Comparison of ENCODE assay signal across 28 cellular contexts in genomic region chr2:172586255-172586891, GRCh38. TPM values are rescaled to one million over a fixed set of nuclear protein-coding genes. Genes with fewer than 3 reads are reported as not detected.
DNase-seq lines count a peak whose midpoint lies in the region; ATAC-seq and TF ChIP-seq lines count a peak whose summit lies in the region.
"Had no signal": no experiment of that assay in that cellular context is flagged by ENCODE, and none has a peak within 500 bp of the region (broad histone marks: within the 10 kb centered on the region; RNA-seq: fewer than 3 reads in every experiment).

No MANE protein-coding gene starts in this region.

- H3K4me1 Mint-ChIP-seq in activated CD4-positive, alpha-beta T cell treated with anti-CD3 and anti-CD28 coated beads, Interleukin-2, amount 10 ng/mL, durations not matched to agents 7 days and 5 days, result peaks cover 19% of the 10 kb centered on the region
- H3K4me1 Mint-ChIP-seq in activated naive CD8-positive, alpha-beta T cell treated with anti-CD3 and anti-CD28 coated beads, Interleukin-2, amount 50 U/mL, for 24 hours, result peaks cover 54% of the 10 kb centered on the region
- peaks cover 25 to 65% (median 56%) of the 10 kb centered on the region in 4 donors for H3K4me1 Mint-ChIP-seq in naive thymus-derived CD8-positive, alpha-beta T cell
- no peaks in the 10 kb centered on the region for H3K4me1 Mint-ChIP-seq in type B pancreatic cell (ENCODE audit: unreplicated experiment)

- H3K4me2 ChIP-seq in KMS-11, result peak overlapping the region; percentile 17; the same call in 1 of the 2 replicates
- H3K4me2 ChIP-seq: A549 had no signal

- no peak overlapping the region for H3K4me3 Mint-ChIP-seq in activated CD4-positive, alpha-beta T cell treated with anti-CD3 and anti-CD28 coated beads, Interleukin-2, amount 10 ng/mL, durations not matched to agents 7 days and 5 days
- H3K4me3 Mint-ChIP-seq in activated naive CD8-positive, alpha-beta T cell treated with anti-CD3 and anti-CD28 coated beads, Interleukin-2, amount 50 U/mL, for 24 hours, result no peak overlapping the region
- peak overlapping the region in 9 of 10 donors; percentile 12 to 69 (median 56) for H3K4me3 Mint-ChIP-seq in naive thymus-derived CD8-positive, alpha-beta T cell
- no peak overlapping the region for H3K4me3 Mint-ChIP-seq in type B pancreatic cell
- H3K4me3 Mint-ChIP-seq: B cell, HFFc6, nephron progenitor cell had no signal

- H3K4me1 ChIP-seq in KMS-11 (ENCODE audit: low read depth, poor library complexity, severe bottlenecking), result peaks cover 81% of the 10 kb centered on the region
- H3K4me1 ChIP-seq: A549, parathyroid adenoma, Peyer's patch, upper lobe of left lung had no signal

- no peak overlapping the region for H3K4me3 ChIP-seq in KMS-11 (IDR thresholded peaks at IDR 0.05; ENCODE audit: insufficient read depth, low read depth, low read length)
- H3K4me3 ChIP-seq: A549, heart right ventricle, Peyer's patch, upper lobe of left lung had no signal

- no peaks in the 10 kb centered on the region for H3K79me2 ChIP-seq in KMS-11 (ENCODE audit: insufficient read depth, low read depth)
- H3K79me2 ChIP-seq: parathyroid adenoma had no signal

- peaks cover 5% of the 10 kb centered on the region; the same call in 1 of the 2 replicates for H3K36me3 ChIP-seq in KMS-11 (ENCODE audit: insufficient read depth)

- peaks cover 3% of the 10 kb centered on the region for H3K9me3 Mint-ChIP-seq in activated CD4-positive, alpha-beta T cell treated with anti-CD3 and anti-CD28 coated beads, Interleukin-2, amount 10 ng/mL, durations not matched to agents 7 days and 5 days
- H3K9me3 Mint-ChIP-seq in activated naive CD8-positive, alpha-beta T cell treated with anti-CD3 and anti-CD28 coated beads, Interleukin-2, amount 50 U/mL, for 24 hours, result no peaks in the 10 kb centered on the region
- H3K9me3 Mint-ChIP-seq in naive thymus-derived CD8-positive, alpha-beta T cell, result no peaks in the 10 kb centered on the region
- H3K9me3 Mint-ChIP-seq in type B pancreatic cell, result peaks cover 6% of the 10 kb centered on the region

- H3K9ac ChIP-seq in KMS-11, result no peak overlapping the region
- H3K9ac ChIP-seq: parathyroid adenoma had no signal

- peak; percentile 58 for ATAC-seq in activated naive CD8-positive, alpha-beta T cell treated with anti-CD3 and anti-CD28 coated beads, Interleukin-2, amount 50 U/mL, for 24 hours
- no peak for ATAC-seq in naive thymus-derived CD8-positive, alpha-beta T cell
- ATAC-seq in HG03045 (IDR thresholded peaks at IDR 0.05; ENCODE audit: unreplicated experiment), result no peak
- ATAC-seq: A549, heart right ventricle, left lobe of liver, right cardiac atrium had no signal

- H3K36me3 Mint-ChIP-seq in activated CD4-positive, alpha-beta T cell treated with anti-CD3 and anti-CD28 coated beads, Interleukin-2, amount 10 ng/mL, durations not matched to agents 7 days and 5 days (ENCODE audit: low read depth), result peaks cover 80% of the 10 kb centered on the region
- peaks cover 86% of the 10 kb centered on the region for H3K36me3 Mint-ChIP-seq in activated naive CD8-positive, alpha-beta T cell treated with anti-CD3 and anti-CD28 coated beads, Interleukin-2, amount 50 U/mL, for 24 hours (ENCODE audit: low read depth)
- H3K36me3 Mint-ChIP-seq in naive thymus-derived CD8-positive, alpha-beta T cell, result peaks cover 37 to 94% (median 62%) of the 10 kb centered on the region in 3 donors
- peaks cover 51% of the 10 kb centered on the region for H3K36me3 Mint-ChIP-seq in type B pancreatic cell

- H3K27ac ChIP-seq in KMS-11, result no peak overlapping the region
- H3K27ac ChIP-seq: A549, heart right ventricle, parathyroid adenoma, Peyer's patch, upper lobe of left lung had no signal

- H3K27ac Mint-ChIP-seq in activated CD4-positive, alpha-beta T cell treated with anti-CD3 and anti-CD28 coated beads, Interleukin-2, amount 10 ng/mL, durations not matched to agents 7 days and 5 days, result peak overlapping the region; percentile 58
- H3K27ac Mint-ChIP-seq in activated naive CD8-positive, alpha-beta T cell treated with anti-CD3 and anti-CD28 coated beads, Interleukin-2, amount 50 U/mL, for 24 hours, result peak overlapping the region; percentile 70
- H3K27ac Mint-ChIP-seq in naive thymus-derived CD8-positive, alpha-beta T cell, result peak overlapping the region in 3 of 10 donors; percentile 4 to 74 (median 12)
- H3K27ac Mint-ChIP-seq in type B pancreatic cell, result no peak overlapping the region
- H3K27ac Mint-ChIP-seq: B cell, HFFc6, nephron progenitor cell had no signal

- H3K27me3 Mint-ChIP-seq in activated CD4-positive, alpha-beta T cell treated with anti-CD3 and anti-CD28 coated beads, Interleukin-2, amount 10 ng/mL, durations not matched to agents 7 days and 5 days, result no peaks in the 10 kb centered on the region
- H3K27me3 Mint-ChIP-seq in activated naive CD8-positive, alpha-beta T cell treated with anti-CD3 and anti-CD28 coated beads, Interleukin-2, amount 50 U/mL, for 24 hours, result no peaks in the 10 kb centered on the region
- H3K27me3 Mint-ChIP-seq in naive thymus-derived CD8-positive, alpha-beta T cell, result no peaks in the 10 kb centered on the region
- H3K27me3 Mint-ChIP-seq in type B pancreatic cell, result no peaks in the 10 kb centered on the region
- H3K27me3 Mint-ChIP-seq: B cell had no signal

- POLR2A ChIA-PET in activated CD4-positive, alpha-beta T cell treated with anti-CD3 and anti-CD28 coated beads, Interleukin-2, amount 10 ng/mL, durations not matched to agents 7 days and 5 days (lab: Charles Lee), result no interaction called here
- POLR2A ChIA-PET in naive thymus-derived CD8-positive, alpha-beta T cell (lab: Charles Lee), result interaction anchor here (0.7 to 0.8 kb wide), 2 partner anchors 21 to 665 kb away, joined by 3 read pairs; no protein-coding TSS in a partner anchor

- TF ChIP-seq CTCF in KMS-11 (conservative IDR thresholded peaks at IDR 0.05; ENCODE audit: low read depth, low read length) (no peak), type B pancreatic cell (conservative IDR thresholded peaks at IDR 0.05) (no peak)

- no peaks in the 10 kb centered on the region for H3K27me3 ChIP-seq in KMS-11 (ENCODE audit: insufficient read depth, low read depth)
- H3K27me3 ChIP-seq: heart right ventricle, Peyer's patch, upper lobe of left lung had no signal

- no peak for DNase-seq in activated CD4-positive, alpha-beta T cell treated with anti-CD3 and anti-CD28 coated beads, Interleukin-2, amount 10 ng/mL, durations not matched to agents 7 days and 5 days
- DNase-seq in activated CD4-positive, alpha-beta T cell treated with anti-CD3 and anti-CD28 coated beads for 48 hours, result no peak
- DNase-seq in activated naive CD8-positive, alpha-beta T cell treated with anti-CD3 and anti-CD28 coated beads, Interleukin-2, amount 50 U/mL, for 24 hours, result no peak
- DNase-seq in naive thymus-derived CD8-positive, alpha-beta T cell, result peak in 1 of 10 donors; percentile 15
- DNase-seq in T1000 (lab: John Stamatoyannopoulos, UW), result no peak
- no peak for DNase-seq in type B pancreatic cell (ENCODE audit: extremely low spot score, unreplicated experiment)
- DNase-seq: activated CD8-positive, alpha-beta memory T cell treated with anti-CD3 and anti-CD28 coated beads for 24 hours; activated effector memory CD4-positive, alpha-beta T cell treated with Interleukin-2 at 50 U/mL for 16 hours; anterior cingulate cortex; erythroblast; foreskin fibroblast; heart right ventricle; HFFc6; Kasumi-1; NCI-H1105 treated with DMSO at 0.1 percent for 48 hours; NCI-H2081; NCI-H446; nephron progenitor cell; NK-92 treated with Interleukin-12 subunit alpha and Interleukin-12 subunit beta, amount 100 ng/mL, for 24 hours; Peyer's patch; right cardiac atrium; upper lobe of left lung had no signal

- no peak overlapping the region for H2AFZ ChIP-seq in KMS-11 (ENCODE audit: low read depth)
- H2AFZ ChIP-seq: parathyroid adenoma had no signal

- CTCF ChIA-PET in activated CD4-positive, alpha-beta T cell treated with anti-CD3 and anti-CD28 coated beads, Interleukin-2, amount 10 ng/mL, durations not matched to agents 7 days and 5 days (lab: Charles Lee), result interaction anchor here (0.6 to 0.7 kb wide), 3 partner anchors 17 to 1524 kb away, joined by 3 to 4 read pairs (median 3); no protein-coding TSS in a partner anchor

- no peaks in the 10 kb centered on the region for H4K20me1 ChIP-seq in KMS-11 (ENCODE audit: insufficient read depth)

RNA-seq across cellular contexts. Expression of gene PDK1, which starts 30.5 kb away (rescaled TPM):
- total RNA-seq in activated CD4-positive, alpha-beta T cell treated with anti-CD3 and anti-CD28 coated beads, Interleukin-2, amount 10 ng/mL, durations not matched to agents 7 days and 5 days, result 10 to 100 TPM; 36.1 to 49.1 TPM
- total RNA-seq in naive thymus-derived CD8-positive, alpha-beta T cell, result 10 to 100 TPM; 64.9 to 72.6 TPM
- 10 to 100 TPM; 37.1 to 64.4 (median 63.7) TPM for polyA plus RNA-seq in naive thymus-derived CD8-positive, alpha-beta T cell
- total RNA-seq in type B pancreatic cell (ENCODE audit: low replicate concordance), result 10.5 and 11.5 TPM in 2 replicates

Comparison
In these comparisons a context has a peak if more than half of its experiments do, and no peak if none do; other contexts are left out.
1. H3K4me3 Mint-ChIP-seq: peak in naive thymus-derived CD8-positive, alpha-beta T cell (9 of 10); none in activated CD4-positive, alpha-beta T cell treated with anti-CD3 and anti-CD28 coated beads, Interleukin-2, amount 10 ng/mL, durations not matched to agents 7 days and 5 days (single experiment), activated naive CD8-positive, alpha-beta T cell treated with anti-CD3 and anti-CD28 coated beads, Interleukin-2, amount 50 U/mL, for 24 hours (single experiment) and type B pancreatic cell (single experiment).